ENCODE assay signal across 1 cellular context in genomic region chr16:47538472-47538871, GRCh38.
TF ChIP-seq lines count a peak whose summit lies in the region.

No MANE protein-coding gene starts in this region.

TF ChIP-seq in HepG2, 621 proteins besides CTCF, POLR2A, EP300 and RAD21 (continued from another document and continues in another):
- TF ChIP-seq ZBTB4 (CRISPR knock-in tag; IDR thresholded peaks at IDR 0.05; ENCODE audit: borderline replicate concordance), result no peak
- TF ChIP-seq SIN3B (IDR thresholded peaks at IDR 0.05; ENCODE audit: low read length), result no peak
- peak; percentile 99 for TF ChIP-seq ARID5B (CRISPR knock-in tag; IDR thresholded peaks at IDR 0.05)
- no peak for TF ChIP-seq ZNF343 (CRISPR knock-in tag; IDR thresholded peaks at IDR 0.05)
- no peak for TF ChIP-seq SALL2 (CRISPR knock-in tag; IDR thresholded peaks at IDR 0.05)
- no peak for TF ChIP-seq HNRNPUL1 (IDR thresholded peaks at IDR 0.05; ENCODE audit: low read depth, low read length)
- TF ChIP-seq MLLT10 (CRISPR knock-in tag; IDR thresholded peaks at IDR 0.05), result no peak
- TF ChIP-seq ARID4A (CRISPR knock-in tag; IDR thresholded peaks at IDR 0.05; ENCODE audit: borderline replicate concordance), result peak; percentile 71; the same call in 1 of the 2 replicates
- TF ChIP-seq SSRP1 (CRISPR knock-in tag; IDR thresholded peaks at IDR 0.05), result 0 out of 2 replicates have a peak, but pooled peaks have one; percentile 56
- TF ChIP-seq ARID2 (CRISPR knock-in tag; IDR thresholded peaks at IDR 0.05; ENCODE audit: borderline replicate concordance), result no peak
- TF ChIP-seq ZNF605 (CRISPR knock-in tag; IDR thresholded peaks at IDR 0.05), result no peak
- peak; percentile 76 for TF ChIP-seq CREM (IDR thresholded peaks at IDR 0.05)
- TF ChIP-seq CREM (CRISPR knock-in tag; IDR thresholded peaks at IDR 0.05), result no peak
- TF ChIP-seq NR2C2 (CRISPR knock-in tag; IDR thresholded peaks at IDR 0.05; ENCODE audit: borderline replicate concordance), result peak; percentile 20; the same call in 1 of the 2 replicates
- no peak for TF ChIP-seq ZNF572 (CRISPR knock-in tag; IDR thresholded peaks at IDR 0.05)
- no peak for TF ChIP-seq AKNA (CRISPR knock-in tag; IDR thresholded peaks at IDR 0.05; ENCODE audit: borderline replicate concordance)
- no peak for TF ChIP-seq SNAI1 (CRISPR knock-in tag; IDR thresholded peaks at IDR 0.05; ENCODE audit: borderline replicate concordance)
- TF ChIP-seq ERF (CRISPR knock-in tag; IDR thresholded peaks at IDR 0.05), result peak; percentile 93
- TF ChIP-seq ZNF644 (CRISPR knock-in tag; IDR thresholded peaks at IDR 0.05; ENCODE audit: low read depth), result peak; percentile 100
- no peak for TF ChIP-seq ZNF17 (CRISPR knock-in tag; IDR thresholded peaks at IDR 0.05)
- TF ChIP-seq ATF5 (CRISPR knock-in tag; IDR thresholded peaks at IDR 0.05; ENCODE audit: low read depth), result no peak
- TF ChIP-seq TP53 (CRISPR knock-in tag; conservative IDR thresholded peaks at IDR 0.05), result no peak
- peak; percentile 78 for TF ChIP-seq CBFB (CRISPR knock-in tag; IDR thresholded peaks at IDR 0.05)
- no peak for TF ChIP-seq ZNF10 (CRISPR knock-in tag; IDR thresholded peaks at IDR 0.05; ENCODE audit: borderline replicate concordance, low read depth)
- TF ChIP-seq E2F5 (CRISPR knock-in tag; conservative IDR thresholded peaks at IDR 0.05), result no peak
- TF ChIP-seq ZNF142 (CRISPR knock-in tag; IDR thresholded peaks at IDR 0.05), result 0 out of 2 replicates have a peak, but pooled peaks have one; percentile 41
- peak; percentile 52; the same call in 1 of the 2 replicates for TF ChIP-seq ZNF335 (CRISPR knock-in tag; IDR thresholded peaks at IDR 0.05)
- TF ChIP-seq TEAD3 (CRISPR knock-in tag; optimal IDR thresholded peaks at IDR 0.05; ENCODE audit: borderline replicate concordance), result peak; percentile 96
- peak; percentile 56; the same call in 1 of the 2 replicates for TF ChIP-seq JUNB (CRISPR knock-in tag; IDR thresholded peaks at IDR 0.05; ENCODE audit: borderline replicate concordance)
- TF ChIP-seq ELF3 (CRISPR knock-in tag; IDR thresholded peaks at IDR 0.05), result peak; percentile 100
- TF ChIP-seq ZBTB8A (CRISPR knock-in tag; IDR thresholded peaks at IDR 0.05; ENCODE audit: borderline replicate concordance, low read depth), result no peak
- TF ChIP-seq ZNF432 (CRISPR knock-in tag; IDR thresholded peaks at IDR 0.05; ENCODE audit: borderline replicate concordance), result no peak
- no peak for TF ChIP-seq U2AF1 (optimal IDR thresholded peaks at IDR 0.05; ENCODE audit: low read depth, low read length)
- TF ChIP-seq ZSCAN9 (CRISPR knock-in tag; IDR thresholded peaks at IDR 0.05; ENCODE audit: borderline replicate concordance), result peak; percentile 98
